Comparison of ENCODE assay signal across 8 cellular contexts in the genomic region with DNA sequence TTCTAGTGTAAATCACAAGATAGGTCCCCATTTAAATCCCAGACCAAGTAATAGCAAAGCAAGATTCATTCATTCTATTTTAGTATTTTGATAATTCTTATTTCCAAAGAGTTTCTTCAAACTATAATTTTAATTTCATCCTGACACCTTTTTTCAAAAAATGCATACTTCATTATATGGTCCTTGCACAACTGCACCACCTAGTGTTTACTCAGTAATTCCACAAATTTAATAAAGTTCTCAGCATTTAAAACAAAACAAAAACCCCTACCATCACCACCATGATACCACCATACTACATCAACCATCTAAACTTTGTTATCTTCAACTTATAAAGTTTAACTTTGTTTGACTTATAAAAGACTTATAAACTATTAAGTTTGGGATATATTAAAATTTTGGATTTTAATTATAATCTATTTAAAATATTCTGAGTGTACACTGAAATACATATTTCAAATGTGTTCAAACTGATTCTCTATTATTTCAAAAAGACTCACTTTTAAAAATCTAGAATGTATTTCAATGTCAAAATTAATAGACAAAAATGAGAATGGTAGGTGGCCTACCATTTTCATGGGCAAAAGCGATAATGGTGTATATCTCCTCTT.
DNase-seq lines count a peak whose midpoint lies in the region; ATAC-seq and TF ChIP-seq lines count a peak whose summit lies in the region.

No MANE protein-coding gene starts in this region.

- peak; percentile 53 for TF ChIP-seq CTCF in GM13977 (IDR thresholded peaks at IDR 0.05; ENCODE audit: extremely low read depth, insufficient read depth, missing control alignments)
- TF ChIP-seq CTCF in foreskin fibroblast (IDR thresholded peaks at IDR 0.05; ENCODE audit: low read depth, low read length) = peak; percentile 43

- DNase-seq in AG08396 (ENCODE audit: low spot score) = peak; percentile 5
- peak; percentile 30 for DNase-seq in GM13977 (ENCODE audit: low spot score)
- peak; percentile 51 for DNase-seq in RKO (ENCODE audit: low spot score)
- peak in 1 of 2 donors; percentile 15 for DNase-seq in foreskin fibroblast
- DNase-seq in activated CD4-positive, CD25-positive, alpha-beta regulatory T cell (lab: John Stamatoyannopoulos, UW) = no peak
- DNase-seq in activated gamma-delta T cell treated with Interleukin-2 at 50 U/mL for 16 hours = no peak

- ATAC-seq in GM21576 (IDR thresholded peaks at IDR 0.05; ENCODE audit: unreplicated experiment) (no peak), HG02852 (IDR thresholded peaks at IDR 0.05; ENCODE audit: unreplicated experiment) (no peak)

- in situ Hi-C loops in GM13977 (cut with MboI; ENCODE audit: low pct_unique_long_range_greater_than_20kb, low sequenced_read_pairs, unreplicated experiment) = no loop called here

- H3K4me3 ChIP-seq in foreskin fibroblast (ENCODE audit: low read depth in 1 of 2, low read length in 2 of 2) = no peak overlapping the region

Comparison
In these comparisons a context has a peak if more than half of its experiments do, and no peak if none do; other contexts are left out.
1. DNase-seq: peak in AG08396 (single experiment), GM13977 (single experiment) and RKO (single experiment); none in activated CD4-positive, CD25-positive, alpha-beta regulatory T cell (0 of 4) and activated gamma-delta T cell treated with Interleukin-2 at 50 U/mL for 16 hours (single experiment).